Comparison of ENCODE assay signal across 21 cellular contexts in the genomic region with DNA sequence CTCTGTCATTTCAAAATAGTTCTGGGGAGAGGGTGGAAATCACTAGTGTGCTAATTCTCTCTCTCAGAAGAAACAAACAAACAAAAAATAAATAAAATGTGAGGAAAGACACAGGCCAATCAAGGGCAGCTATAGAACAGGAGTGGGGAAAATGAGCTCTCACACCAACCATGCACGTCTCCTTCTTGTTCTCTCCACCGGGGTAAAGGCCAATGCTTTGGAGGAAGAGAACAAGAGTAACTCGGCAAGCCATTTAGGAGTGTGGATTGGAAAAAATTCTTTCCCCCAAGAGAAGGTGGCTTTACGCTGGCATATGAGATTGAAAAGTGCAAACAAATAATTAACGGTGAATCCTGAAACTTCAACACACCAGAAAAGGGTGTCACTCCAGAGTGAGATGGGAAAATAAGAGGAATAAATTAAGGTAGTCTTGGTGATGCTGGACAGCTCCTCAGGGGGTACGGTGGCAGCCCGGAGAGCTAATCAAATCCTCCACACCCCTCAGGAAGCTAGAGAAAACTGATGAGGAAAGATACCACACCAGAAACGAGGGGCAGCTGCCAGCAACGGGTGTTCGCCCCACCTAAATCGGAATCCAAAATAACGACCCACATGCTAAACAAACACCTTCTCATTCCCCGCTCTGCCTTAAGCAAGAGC.
"Had no signal": no experiment of that assay in that cellular context is flagged by ENCODE, and none has a peak within 500 bp of the region (broad histone marks: within the 10 kb centered on the region; RNA-seq: fewer than 3 reads in every experiment).

No MANE protein-coding gene starts in this region.

- H2AFZ ChIP-seq: parathyroid adenoma had no signal

- H3K4me3 ChIP-seq: adrenal gland, esophagus muscularis mucosa, gastroesophageal sphincter, heart right ventricle, left ventricle myocardium inferior, smooth muscle cell, stomach, thoracic aorta, upper lobe of left lung had no signal

- H3K4me1 ChIP-seq: parathyroid adenoma had no signal

- DNase-seq: activated effector memory CD4-positive, alpha-beta T cell treated with anti-CD3 and anti-CD28 coated beads, Interleukin-2, amount 50 U/mL, for 16 hours; activated naive CD4-positive, alpha-beta T cell treated with anti-CD3 and anti-CD28 coated beads, Interleukin-2, amount 50 U/mL, for 16 hours; activated T-cell treated with anti-CD3 and anti-CD28 coated beads, Interleukin-2, amount 50 U/mL, for 72 hours; adrenal gland; cerebellar nuclear complex; cortex of kidney; effector CD8-positive, alpha-beta T cell; heart right ventricle; kidney glomerular epithelial cell; left ventricle myocardium inferior; stimulated activated CD4-positive, alpha-beta T cell treated with anti-CD3 and anti-CD28 coated beads, Interleukin-4, amount 100 ng/mL, for 1 hour; stomach; T1000; upper lobe of left lung had no signal

- ATAC-seq: activated CD4-positive, CD25-positive, alpha-beta regulatory T cell treated with anti-CD3 and anti-CD28 coated beads, Interleukin-2, amount 50 U/mL, for 24 hours; activated T-cell treated with anti-CD3 and anti-CD28 coated beads, Interleukin-2, amount 50 U/mL, for 72 hours; gastroesophageal sphincter; heart right ventricle; sciatic nerve had no signal

- H3K36me3 ChIP-seq: adrenal gland, esophagus muscularis mucosa, gastroesophageal sphincter, stomach, thoracic aorta, upper lobe of left lung had no signal

- H3K27me3 ChIP-seq: adrenal gland, esophagus muscularis mucosa, gastroesophageal sphincter, heart right ventricle, stomach, upper lobe of left lung had no signal

- H3K4me2 ChIP-seq: smooth muscle cell had no signal

- H3K9ac ChIP-seq: parathyroid adenoma had no signal

- H3K79me2 ChIP-seq: parathyroid adenoma had no signal

- H3K4me3 Mint-ChIP-seq: activated T-cell treated with anti-CD3 and anti-CD28 coated beads, Interleukin-2, amount 50 U/mL, for 72 hours had no signal

- H3K27ac ChIP-seq: esophagus muscularis mucosa, heart right ventricle, left ventricle myocardium inferior, parathyroid adenoma, thoracic aorta had no signal

- H3K9me3 Mint-ChIP-seq: activated T-cell treated with anti-CD3 and anti-CD28 coated beads, Interleukin-2, amount 50 U/mL, for 72 hours had no signal

- H3K9me3 ChIP-seq: adrenal gland, esophagus muscularis mucosa, gastroesophageal sphincter, heart right ventricle, left ventricle myocardium inferior, stomach, thoracic aorta, upper lobe of left lung had no signal

- H3K27ac Mint-ChIP-seq: activated T-cell treated with anti-CD3 and anti-CD28 coated beads, Interleukin-2, amount 50 U/mL, for 72 hours had no signal
